15 cellular contexts compared by ENCODE assay signal in the genomic region with DNA sequence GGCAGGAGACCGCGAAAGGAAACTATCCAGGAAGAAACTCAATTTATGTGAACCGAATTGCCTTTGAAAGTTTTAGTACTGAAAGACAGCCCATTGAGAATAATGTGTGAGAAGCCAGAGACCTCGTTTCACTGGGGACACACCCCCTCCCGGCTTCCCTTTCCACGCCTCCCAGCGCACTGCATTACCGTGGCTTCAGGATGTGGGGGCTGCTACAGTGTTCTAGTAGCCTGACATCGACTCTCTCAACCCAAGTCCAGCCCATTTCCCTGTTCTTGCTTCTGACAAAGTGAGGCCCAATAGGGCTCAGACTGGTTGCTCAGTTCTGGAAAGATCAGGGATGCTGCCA. TPM values are rescaled to one million over a fixed set of nuclear protein-coding genes. Genes with fewer than 3 reads are reported as not detected.
DNase-seq lines count a peak whose midpoint lies in the region; ATAC-seq lines count a peak whose summit lies in the region.
"Had no signal": no experiment of that assay in that cellular context is flagged by ENCODE, and none has a peak within 500 bp of the region (broad histone marks: within the 10 kb centered on the region; RNA-seq: fewer than 3 reads in every experiment).

No MANE protein-coding gene starts in this region.

- peaks cover 52% of the 10 kb centered on the region for H3K4me1 Mint-ChIP-seq in stimulated activated naive CD8-positive, alpha-beta T cell treated with anti-CD3 and anti-CD28 coated beads, Interleukin-15, Interleukin-2, amounts not matched to agents 100 ng/mL and 50 ng/mL, for 24 hours (ENCODE audit: low read depth)
- H3K4me1 Mint-ChIP-seq in activated T-helper 17 cell treated with anti-CD3 and anti-CD28 coated beads, Interleukin-2, amount 50 U/mL, for 72 hours: peaks cover 10% of the 10 kb centered on the region

- H3K36me3 Mint-ChIP-seq in stimulated activated naive CD8-positive, alpha-beta T cell treated with anti-CD3 and anti-CD28 coated beads, Interleukin-15, Interleukin-2, amounts not matched to agents 100 ng/mL and 50 ng/mL, for 24 hours (ENCODE audit: low read depth): no peaks in the 10 kb centered on the region
- peaks cover 7% of the 10 kb centered on the region for H3K36me3 Mint-ChIP-seq in activated T-helper 17 cell treated with anti-CD3 and anti-CD28 coated beads, Interleukin-2, amount 50 U/mL, for 72 hours (ENCODE audit: low read depth)

- no peak for ATAC-seq in stimulated activated naive CD8-positive, alpha-beta T cell treated with anti-CD3 and anti-CD28 coated beads, Interleukin-15, Interleukin-2, amounts not matched to agents 100 U/mL and 50 U/mL, for 24 hours
- ATAC-seq in HG03066 (IDR thresholded peaks at IDR 0.05; ENCODE audit: low read depth, unreplicated experiment) (peak; percentile 23), GM19351 (IDR thresholded peaks at IDR 0.05; ENCODE audit: unreplicated experiment) (no peak)
- no peak for ATAC-seq in activated T-helper 17 cell treated with anti-CD3 and anti-CD28 coated beads, Interleukin-2, amount 50 U/mL, for 72 hours (replicated peaks)

- H3K27ac Mint-ChIP-seq in stimulated activated naive CD8-positive, alpha-beta T cell treated with anti-CD3 and anti-CD28 coated beads, Interleukin-15, Interleukin-2, amounts not matched to agents 100 ng/mL and 50 ng/mL, for 24 hours: peak overlapping the region; percentile 12
- H3K27ac Mint-ChIP-seq in activated T-helper 17 cell treated with anti-CD3 and anti-CD28 coated beads, Interleukin-2, amount 50 U/mL, for 72 hours: no peak overlapping the region
- H3K27ac Mint-ChIP-seq: endodermal cell had no signal

- peaks cover 83% of the 10 kb centered on the region for H3K27me3 Mint-ChIP-seq in stimulated activated naive CD8-positive, alpha-beta T cell treated with anti-CD3 and anti-CD28 coated beads, Interleukin-15, Interleukin-2, amounts not matched to agents 100 ng/mL and 50 ng/mL, for 24 hours
- H3K27me3 Mint-ChIP-seq in activated T-helper 17 cell treated with anti-CD3 and anti-CD28 coated beads, Interleukin-2, amount 50 U/mL, for 72 hours: peaks cover 62% of the 10 kb centered on the region

- peak overlapping the region; percentile 67 for H3K4me3 Mint-ChIP-seq in stimulated activated naive CD8-positive, alpha-beta T cell treated with anti-CD3 and anti-CD28 coated beads, Interleukin-15, Interleukin-2, amounts not matched to agents 100 ng/mL and 50 ng/mL, for 24 hours
- H3K4me3 Mint-ChIP-seq in activated T-helper 17 cell treated with anti-CD3 and anti-CD28 coated beads, Interleukin-2, amount 50 U/mL, for 72 hours: peak overlapping the region; percentile 33

- no peak for DNase-seq in stimulated activated naive CD8-positive, alpha-beta T cell treated with anti-CD3 and anti-CD28 coated beads, Interleukin-15, Interleukin-2, amounts not matched to agents 100 U/mL and 50 U/mL, for 24 hours
- no peak for DNase-seq in activated CD4-positive, CD25-positive, alpha-beta regulatory T cell treated with anti-CD3 and anti-CD28 coated beads, Interleukin-2, amount 50 U/mL, for 72 hours
- DNase-seq in NCI-H1417 treated with DMSO at 0.1 percent for 48 hours (lab: John Stamatoyannopoulos, UW): no peak
- no peak for DNase-seq in NCI-H2081 treated with DMSO at 0.1 percent for 48 hours (lab: John Stamatoyannopoulos, UW)
- DNase-seq: activated CD4-positive, alpha-beta T cell treated with anti-CD3 and anti-CD28 coated beads, Interleukin-2, amount 50 U/mL, for 1 hour; amniotic stem cell; Kasumi-1; NCI-H510A had no signal

- H3K9me3 Mint-ChIP-seq in stimulated activated naive CD8-positive, alpha-beta T cell treated with anti-CD3 and anti-CD28 coated beads, Interleukin-15, Interleukin-2, amounts not matched to agents 100 ng/mL and 50 ng/mL, for 24 hours: no peaks in the 10 kb centered on the region
- H3K9me3 Mint-ChIP-seq in activated T-helper 17 cell treated with anti-CD3 and anti-CD28 coated beads, Interleukin-2, amount 50 U/mL, for 72 hours: no peaks in the 10 kb centered on the region

RNA-seq across cellular contexts. Expression of gene PAX5, which starts 3.5 kb away (rescaled TPM):
- under 1 TPM; 0.30 to 0.66 TPM for total RNA-seq in activated T-helper 17 cell treated with anti-CD3 and anti-CD28 coated beads, Interleukin-2, amount 50 U/mL, for 72 hours
- total RNA-seq: SJSA1, skeletal muscle tissue had no signal
